In the genomic region with DNA sequence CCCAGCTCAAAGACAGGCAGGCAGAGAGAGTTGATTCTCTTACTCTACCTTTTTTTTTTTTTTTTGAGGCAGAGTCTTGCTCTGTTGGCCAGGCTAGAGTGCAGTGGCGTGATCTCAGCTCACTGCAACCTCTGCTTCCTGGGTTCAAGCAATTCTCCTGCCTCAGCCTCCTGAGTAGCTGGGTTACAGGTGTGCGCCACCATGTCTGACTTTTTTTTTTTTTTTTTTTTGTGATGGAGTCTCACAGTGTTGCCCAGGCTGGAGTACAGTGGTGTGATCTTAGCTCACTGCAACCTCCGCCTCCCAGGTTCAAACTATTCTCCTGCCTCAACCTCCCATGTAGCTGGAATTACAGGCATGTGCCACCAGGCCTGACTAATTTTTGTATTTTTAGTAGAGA, we compare ENCODE assay signal across 15 cellular contexts. TPM values are rescaled to one million over a fixed set of nuclear protein-coding genes. Genes with fewer than 3 reads are reported as not detected.
"Had no signal": no experiment of that assay in that cellular context is flagged by ENCODE, and none has a peak within 500 bp of the region (broad histone marks: within the 10 kb centered on the region; RNA-seq: fewer than 3 reads in every experiment).

No MANE protein-coding gene starts in this region.

RNA-seq across cellular contexts. Expression of gene GRIFIN, which starts 59.0 kb away (rescaled TPM):
- total RNA-seq: activated CD4-positive, alpha-beta memory T cell treated with anti-CD3 and anti-CD28 coated beads for 36 hours; activated CD4-positive, alpha-beta T cell treated with anti-CD3 and anti-CD28 coated beads for 36 hours; activated CD4-positive, alpha-beta T cell treated with anti-CD3 and anti-CD28 coated beads, Interleukin-2, amount 10 ng/mL, durations not matched to agents 24 days and 14 days; activated naive CD4-positive, alpha-beta T cell treated with anti-CD3 and anti-CD28 coated beads, Interleukin-2, amount 50 U/mL, for 72 hours; activated naive CD8-positive, alpha-beta T cell treated with anti-CD3 and anti-CD28 coated beads, Interleukin-2, amount 10 ng/mL, durations not matched to agents 7 days and 5 days; activated T-cell treated with anti-CD3 and anti-CD28 coated beads, Interleukin-2, amount 50 U/mL, for 72 hours; ascending aorta; breast epithelium; cardiac muscle cell; cerebellum; dorsolateral prefrontal cortex; esophagus muscularis mucosa; foreskin keratinocyte; gastrocnemius medialis; heart left ventricle had no signal
- polyA plus RNA-seq: cardiac muscle cell, foreskin keratinocyte, heart left ventricle had no signal
